ENCODE assay signal across 9 cellular contexts in genomic region chr11:35714882-35715612, GRCh38. TPM values are rescaled to one million over a fixed set of nuclear protein-coding genes. Genes with fewer than 3 reads are reported as not detected.
DNase-seq lines count a peak whose midpoint lies in the region; ATAC-seq, FAIRE-seq and TF ChIP-seq lines count a peak whose summit lies in the region.
"Had no signal": no experiment of that assay in that cellular context is flagged by ENCODE, and none has a peak within 500 bp of the region (broad histone marks: within the 10 kb centered on the region; RNA-seq: fewer than 3 reads in every experiment).

No MANE protein-coding gene starts in this region.

- no peak for TF ChIP-seq CTCF in fibroblast of villous mesenchyme (IDR thresholded peaks at IDR 0.05; ENCODE audit: insufficient read depth, low read depth, low read length)

- H3K4me3 ChIP-seq in fibroblast of villous mesenchyme (ENCODE audit: low read depth, low read length): no peak overlapping the region

- no peak for FAIRE-seq in frontal cortex (lab: Jason Lieb, UNC)

- peak; percentile 87 for ATAC-seq in GM19467 (IDR thresholded peaks at IDR 0.05; ENCODE audit: unreplicated experiment)
- peak; percentile 95 for ATAC-seq in HG03432 (IDR thresholded peaks at IDR 0.05; ENCODE audit: unreplicated experiment)
- ATAC-seq: HCT116 had no signal

- DNase-seq in EL (peak; percentile 46), fibroblast of villous mesenchyme (ENCODE audit: low read depth) (peak; percentile 42), NCI-H2196 (lab: John Stamatoyannopoulos, UW; ENCODE audit: unreplicated experiment) (no peak), NCI-H774 (lab: John Stamatoyannopoulos, UW) (no peak), frontal cortex (ENCODE audit: low spot score in 2 of 2) (no peak), cortex of kidney (lab: John Stamatoyannopoulos, UW) (no peak)

RNA-seq across cellular contexts. Expression of gene TRIM44, which starts 52.5 kb away (rescaled TPM):
- total RNA-seq in fibroblast of villous mesenchyme (16.8 and 20.3 TPM in 2 replicates), frontal cortex (13.5 TPM)

Comparison
In these comparisons a context has a peak if more than half of its experiments do, and no peak if none do; other contexts are left out.
1. DNase-seq: peak in EL (single experiment) and fibroblast of villous mesenchyme (single experiment); none in NCI-H2196 (single experiment), NCI-H774 (single experiment), frontal cortex (0 of 2) and cortex of kidney (single experiment).